Comparison of ENCODE assay signal across 8 cellular contexts in genomic region chr22:37999640-38000272, GRCh38. TPM values are rescaled to one million over a fixed set of nuclear protein-coding genes. Genes with fewer than 3 reads are reported as not detected.
A peak's percentile ranks its signal among the peaks of the same experiment; 100 is the strongest.
DNase-seq lines count a peak whose midpoint lies in the region; ATAC-seq, FAIRE-seq and TF ChIP-seq lines count a peak whose summit lies in the region.

No MANE protein-coding gene starts in this region.

- H4K8ac ChIP-seq in trophoblast cell (ENCODE audit: low read depth, low read length): no peak overlapping the region

- WGBS in trophoblast cell (ENCODE audit: extremely low coverage, insufficient coverage, insufficient read length): no CpG with 5 or more reads among the region's 16 CpGs

- H3K27me3 ChIP-seq in trophoblast cell (ENCODE audit: insufficient read depth, low read length): no peaks in the 10 kb centered on the region

- no peak overlapping the region for H2BK120ac ChIP-seq in trophoblast cell (ENCODE audit: insufficient read depth, low read length, poor library complexity)

- DNase-seq in GM12892 (ENCODE audit: insufficient read length) (no peak), NCI-H226 (peak; percentile 50), cardiac fibroblast (ENCODE audit: low read depth in 2 of 2) (peak; percentile 63 to 77), trophoblast cell (peak; percentile 27 to 47), NCI-H82 treated with DMSO at 0.1 percent for 48 hours (lab: John Stamatoyannopoulos, UW; ENCODE audit: unreplicated experiment) (no peak), type B pancreatic cell (ENCODE audit: extremely low spot score, unreplicated experiment) (no peak)
- no peak for DNase-seq in T-helper 2 cell treated with Interferon-gamma antibody and Interleukin-4, amounts not matched to agents 5 μg/mL and 100 μg/mL, for 36 hours (ENCODE audit: low spot score)

- H3K4me1 ChIP-seq in trophoblast cell (ENCODE audit: control insufficient read depth in 1 of 2, insufficient read depth in 2 of 2, low read length in 2 of 2): no peaks in the 10 kb centered on the region

- H3K4me3 Mint-ChIP-seq in T-helper 2 cell treated with Interferon-gamma antibody and Interleukin-4, amounts not matched to agents 5 μg/mL and 100 μg/mL, for 36 hours: no peak overlapping the region
- H3K4me3 Mint-ChIP-seq in type B pancreatic cell: no peak overlapping the region

- no peak for TF ChIP-seq POLR2A in GM12892 (IDR thresholded peaks at IDR 0.05; ENCODE audit: low read depth, low read length)

- no peak overlapping the region for H2AFZ ChIP-seq in trophoblast cell (ENCODE audit: insufficient read depth, low read length, poor library complexity)

- no peak overlapping the region for H3K9ac ChIP-seq in trophoblast cell (ENCODE audit: low read length)

- H4K91ac ChIP-seq in trophoblast cell (ENCODE audit: low read depth, low read length): no peak overlapping the region

- no peak overlapping the region for H3K4ac ChIP-seq in trophoblast cell (ENCODE audit: low read depth, low read length)

- H2AK5ac ChIP-seq in trophoblast cell (ENCODE audit: low read length): no peak overlapping the region

- no peak overlapping the region for H3K27ac ChIP-seq in trophoblast cell (ENCODE audit: low read depth, low read length)

- no peaks in the 10 kb centered on the region for H3K36me3 Mint-ChIP-seq in T-helper 2 cell treated with Interferon-gamma antibody and Interleukin-4, amounts not matched to agents 5 μg/mL and 100 μg/mL, for 36 hours (ENCODE audit: low read depth)
- H3K36me3 Mint-ChIP-seq in type B pancreatic cell: no peaks in the 10 kb centered on the region

- no peak overlapping the region for H4K12ac ChIP-seq in trophoblast cell (ENCODE audit: low read depth, low read length)

- H3K79me1 ChIP-seq in trophoblast cell (ENCODE audit: low read length): no peaks in the 10 kb centered on the region

- no peak overlapping the region for H3K4me2 ChIP-seq in trophoblast cell (ENCODE audit: low read length)

- no peaks in the 10 kb centered on the region for H3K36me3 ChIP-seq in trophoblast cell (ENCODE audit: control insufficient read depth in 1 of 2, insufficient read depth in 2 of 2, low read length in 2 of 2)

- H3K9me3 ChIP-seq in trophoblast cell (ENCODE audit: insufficient read depth, low read depth, low read length): no peaks in the 10 kb centered on the region

- peak; percentile 38 for FAIRE-seq in GM12892 (lab: Jason Lieb, UNC)

- no peaks in the 10 kb centered on the region for H3K27me3 Mint-ChIP-seq in T-helper 2 cell treated with Interferon-gamma antibody and Interleukin-4, amounts not matched to agents 5 μg/mL and 100 μg/mL, for 36 hours (ENCODE audit: low read depth)
- no peaks in the 10 kb centered on the region for H3K27me3 Mint-ChIP-seq in type B pancreatic cell

- H3K4me1 Mint-ChIP-seq in T-helper 2 cell treated with Interferon-gamma antibody and Interleukin-4, amounts not matched to agents 5 μg/mL and 100 μg/mL, for 36 hours (ENCODE audit: low read depth): no peaks in the 10 kb centered on the region
- H3K4me1 Mint-ChIP-seq in type B pancreatic cell (ENCODE audit: unreplicated experiment): peaks cover 12% of the 10 kb centered on the region

- H3K9me3 Mint-ChIP-seq in T-helper 2 cell treated with Interferon-gamma antibody and Interleukin-4, amounts not matched to agents 5 μg/mL and 100 μg/mL, for 36 hours: no peaks in the 10 kb centered on the region
- no peaks in the 10 kb centered on the region for H3K9me3 Mint-ChIP-seq in type B pancreatic cell

- no peak overlapping the region for H3K4me3 ChIP-seq in cardiac fibroblast (replicated peaks in 1 of 2; ENCODE audit: low read depth in 2 of 2, low read length in 2 of 2)
- H3K4me3 ChIP-seq in trophoblast cell (ENCODE audit: low read depth, low read length): no peak overlapping the region

- H3K18ac ChIP-seq in trophoblast cell (ENCODE audit: low read length): no peak overlapping the region

- no peak overlapping the region for H3K27ac Mint-ChIP-seq in T-helper 2 cell treated with Interferon-gamma antibody and Interleukin-4, amounts not matched to agents 5 μg/mL and 100 μg/mL, for 36 hours
- H3K27ac Mint-ChIP-seq in type B pancreatic cell: no peak overlapping the region

- ATAC-seq in HG03520 (IDR thresholded peaks at IDR 0.05; ENCODE audit: unreplicated experiment): no peak

- no peak overlapping the region for H2BK5ac ChIP-seq in trophoblast cell (ENCODE audit: low read depth, low read length, poor library complexity)

- no peak overlapping the region for H2BK12ac ChIP-seq in trophoblast cell (ENCODE audit: low read length)

- no peak overlapping the region for H3K14ac ChIP-seq in trophoblast cell (ENCODE audit: low read length)

- H3K23ac ChIP-seq in trophoblast cell (ENCODE audit: low read length): no peak overlapping the region

- H3K79me2 ChIP-seq in trophoblast cell (ENCODE audit: control insufficient read depth, insufficient read depth, low read length, poor library complexity): no peaks in the 10 kb centered on the region

- no peak for TF ChIP-seq CTCF in cardiac fibroblast (IDR thresholded peaks at IDR 0.05; ENCODE audit: low read depth, low read length)
- TF ChIP-seq CTCF in type B pancreatic cell (conservative IDR thresholded peaks at IDR 0.05): no peak

RNA-seq across cellular contexts. Expression of gene SOX10, which starts 15.4 kb away (rescaled TPM):
- polyA plus RNA-seq in GM12892 (2012; ENCODE audit: missing spikeins): not detected
- polyA plus RNA-seq in trophoblast cell (2013): 0.10 and 0.15 TPM in 2 replicates
- total RNA-seq in type B pancreatic cell (ENCODE audit: low replicate concordance): 0.29 and 5.9 TPM in 2 replicates

RNA-seq across cellular contexts. Expression of gene POLR2F, which starts 46.3 kb away (rescaled TPM):
- polyA plus RNA-seq in GM12892 (2012; ENCODE audit: missing spikeins): 74.4 TPM
- polyA plus RNA-seq in trophoblast cell (2013): 140 and 147 TPM in 2 replicates
- total RNA-seq in type B pancreatic cell (ENCODE audit: low replicate concordance): 92.0 and 99.6 TPM in 2 replicates

RNA-seq across cellular contexts. Expression of gene C22orf23, which starts 46.4 kb away (rescaled TPM):
- polyA plus RNA-seq in GM12892 (2012; ENCODE audit: missing spikeins): 0.70 TPM
- polyA plus RNA-seq in trophoblast cell (2013): 0.12 and 0.18 TPM in 2 replicates
- 0.64 and 0.70 TPM in 2 replicates for total RNA-seq in type B pancreatic cell (ENCODE audit: low replicate concordance)

RNA-seq across cellular contexts. Expression of gene PICK1, which starts 57.4 kb away (rescaled TPM):
- 8.2 TPM for polyA plus RNA-seq in GM12892 (2012; ENCODE audit: missing spikeins)
- polyA plus RNA-seq in trophoblast cell (2013): 13.7 TPM in 2 replicates
- total RNA-seq in type B pancreatic cell (ENCODE audit: low replicate concordance): 45.4 and 45.6 TPM in 2 replicates

Comparison
In these comparisons a context has a peak if more than half of its experiments do, and no peak if none do; other contexts are left out.
1. DNase-seq: peak in NCI-H226 (single experiment), cardiac fibroblast (2 of 2) and trophoblast cell (2 of 2); none in GM12892 (single experiment), NCI-H82 treated with DMSO at 0.1 percent for 48 hours (single experiment), T-helper 2 cell treated with Interferon-gamma antibody and Interleukin-4, amounts not matched to agents 5 μg/mL and 100 μg/mL, for 36 hours (single experiment) and type B pancreatic cell (single experiment).